Comparison of ENCODE assay signal across 1 cellular context in genomic region chr16:30183961-30184429, GRCh38.
TF ChIP-seq lines count a peak whose summit lies in the region.

No MANE protein-coding gene starts in this region.

TF ChIP-seq in A549, 52 proteins besides CTCF, POLR2A, EP300 and RAD21 (continued from another document):
- TF ChIP-seq PBX3 (IDR thresholded peaks at IDR 0.05) (no peak), HDAC2 (IDR thresholded peaks at IDR 0.05) (no peak), GATA3 (IDR thresholded peaks at IDR 0.05; ENCODE audit: borderline replicate concordance) (no peak), KDM5A (IDR thresholded peaks at IDR 0.05) (no peak), CHD4 (IDR thresholded peaks at IDR 0.05; ENCODE audit: borderline replicate concordance) (no peak)
